Comparison of ENCODE assay signal across 9 cellular contexts in the genomic region with DNA sequence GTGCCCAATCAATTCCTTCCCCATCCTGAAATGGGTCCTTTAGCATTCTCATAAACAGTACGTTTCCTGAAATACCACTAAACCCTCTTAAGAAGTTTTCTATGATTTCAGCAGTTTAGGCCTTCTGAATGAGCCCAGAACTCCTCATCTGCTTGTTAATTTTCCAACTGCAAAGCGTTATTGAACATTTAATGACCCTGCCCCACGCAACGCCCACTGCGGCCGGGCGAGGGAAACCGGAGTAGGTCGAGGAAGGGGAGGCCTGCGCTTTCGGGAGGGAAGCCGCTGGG. TPM values are rescaled to one million over a fixed set of nuclear protein-coding genes. Genes with fewer than 3 reads are reported as not detected.
DNase-seq lines count a peak whose midpoint lies in the region; ATAC-seq, FAIRE-seq and TF ChIP-seq lines count a peak whose summit lies in the region.
"Had no signal": no experiment of that assay in that cellular context is flagged by ENCODE, and none has a peak within 500 bp of the region (broad histone marks: within the 10 kb centered on the region; RNA-seq: fewer than 3 reads in every experiment).

No MANE protein-coding gene starts in this region.

- H3K27ac ChIP-seq in GM23248 (peak overlapping the region; percentile 85), left ventricle myocardium inferior (replicated peaks) (peak overlapping the region; percentile 96)

- H3K27me3 ChIP-seq in GM23248 (replicated peaks; ENCODE audit: insufficient read depth): no peaks in the 10 kb centered on the region
- H3K27me3 ChIP-seq in left ventricle myocardium inferior (ENCODE audit: low read depth): no peaks in the 10 kb centered on the region
- H3K27me3 ChIP-seq in skeletal muscle satellite cell (ENCODE audit: control insufficient read depth, insufficient read depth, low read length): no peaks in the 10 kb centered on the region

- H3K36me3 ChIP-seq in GM23248 (ENCODE audit: low read depth) (no peaks in the 10 kb centered on the region), left ventricle myocardium inferior (no peaks in the 10 kb centered on the region), skeletal muscle satellite cell (ENCODE audit: insufficient read depth, low read length) (no peaks in the 10 kb centered on the region)

- H3K9me2 ChIP-seq in GM23248 (ENCODE audit: insufficient read depth): no peaks in the 10 kb centered on the region

- H3K9me3 ChIP-seq in GM23248 (ENCODE audit: low read depth) (no peaks in the 10 kb centered on the region), left ventricle myocardium inferior (replicated peaks) (no peaks in the 10 kb centered on the region), skeletal muscle satellite cell (replicated peaks; ENCODE audit: low read length) (no peaks in the 10 kb centered on the region)

- TF ChIP-seq CTCF in WI38 (IDR thresholded peaks at IDR 0.05; ENCODE audit: low read depth, low read length): no peak
- TF ChIP-seq CTCF in left ventricle myocardium inferior (IDR thresholded peaks at IDR 0.05; ENCODE audit: borderline replicate concordance): no peak

- H3K4me2 ChIP-seq in GM23248 (ENCODE audit: unreplicated experiment) (peak overlapping the region; percentile 79), skeletal muscle satellite cell (ENCODE audit: low read length) (peak overlapping the region; percentile 94)

- H3K4me3 ChIP-seq in GM23248: peak overlapping the region; percentile 91
- H3K4me3 ChIP-seq in WI38 (ENCODE audit: low read depth, low read length): peak overlapping the region; percentile 88
- H3K4me3 ChIP-seq in left ventricle myocardium inferior: peak overlapping the region; percentile 97
- peak overlapping the region; percentile 98 for H3K4me3 ChIP-seq in skeletal muscle satellite cell (ENCODE audit: low read length)

- ATAC-seq in HG02623 (IDR thresholded peaks at IDR 0.05; ENCODE audit: unreplicated experiment) (no peak), GM21529 (IDR thresholded peaks at IDR 0.05; ENCODE audit: unreplicated experiment) (no peak), HG03520 (IDR thresholded peaks at IDR 0.05; ENCODE audit: unreplicated experiment) (no peak)

- peak overlapping the region; percentile 93 for H2AFZ ChIP-seq in GM23248

- WGBS in GM23248 (ENCODE audit: low coverage in 1 of 2, low lambda C conversion rate in 2 of 2, missing lambda C conversion rate in 2 of 2), 2 experiments: 1 to 2% methylated on average over 12 of the region's 12 CpGs

- H3K9ac ChIP-seq in GM23248 (peak overlapping the region; percentile 94), skeletal muscle satellite cell (ENCODE audit: low read depth, low read length) (peak overlapping the region; percentile 75)

- in situ Hi-C loops in GM23248 (cut with MboI): no loop called here

- H3K79me2 ChIP-seq in GM23248 (ENCODE audit: insufficient read depth): peaks cover 34% of the 10 kb centered on the region

- DNase-seq in GM23248: no peak
- no peak for DNase-seq in left ventricle myocardium inferior
- DNase-seq in RCC 7860 (ENCODE audit: low spot score): no peak

- intact Hi-C loops in left ventricle myocardium inferior (cut with micrococcal nuclease): no loop called here

- no peaks in the 10 kb centered on the region for H4K20me1 ChIP-seq in GM23248 (ENCODE audit: insufficient read depth)

- H3K4me1 ChIP-seq in GM23248 (ENCODE audit: insufficient read depth) (peaks cover 8% of the 10 kb centered on the region; the same call in 1 of the 2 replicates), left ventricle myocardium inferior (peaks cover 49% of the 10 kb centered on the region), skeletal muscle satellite cell (ENCODE audit: control insufficient read depth, insufficient read depth, low read length) (peaks cover 19% of the 10 kb centered on the region)

- H3F3A ChIP-seq in GM23248 (ENCODE audit: insufficient read depth): peaks cover 38% of the 10 kb centered on the region

- no peak for FAIRE-seq in RCC 7860 (lab: Jason Lieb, UNC)
- FAIRE-seq: frontal cortex had no signal

RNA-seq across cellular contexts. Expression of a gene that starts 0.6 kb away (rescaled TPM):
- total RNA-seq in GM23248 (2014; rRNA removed; shearing (Covaris generic)): 3.2 and 3.8 TPM in 2 replicates
- 1.0 and 1.2 TPM in 2 replicates for polyA plus RNA-seq in GM23248 (2016; fragmentation: Nextera tagmentation; extraction: Ambion mirVana)
- total RNA-seq in left ventricle myocardium inferior: 14.4 TPM
- 3.5 and 3.7 TPM in 2 replicates for total RNA-seq in skeletal muscle satellite cell (2012; rRNA removed)
